ENCODE assay signal across 1 cellular context in genomic region chr17:59842901-59843652, GRCh38.
TF ChIP-seq lines count a peak whose summit lies in the region.

No MANE protein-coding gene starts in this region.

TF ChIP-seq in K562, 482 proteins besides CTCF, POLR2A, EP300 and RAD21 (continues in another document):
- TF ChIP-seq KLF13 (tag; IDR thresholded peaks at IDR 0.05; ENCODE audit: borderline replicate concordance, low read depth) = no peak
- TF ChIP-seq TAF1 (IDR thresholded peaks at IDR 0.05; ENCODE audit: control insufficient read depth, extremely low read depth, insufficient read depth, low read length, severe bottlenecking) = peak; percentile 63
- no peak for TF ChIP-seq SP2 (IDR thresholded peaks at IDR 0.05; ENCODE audit: extremely low read depth, low read depth, low read length, poor library complexity, severe bottlenecking)
- peak; percentile 80; the same call in 1 of the 2 replicates for TF ChIP-seq ZNF695 (CRISPR knock-in tag; IDR thresholded peaks at IDR 0.05)
- TF ChIP-seq, protein P1, sequence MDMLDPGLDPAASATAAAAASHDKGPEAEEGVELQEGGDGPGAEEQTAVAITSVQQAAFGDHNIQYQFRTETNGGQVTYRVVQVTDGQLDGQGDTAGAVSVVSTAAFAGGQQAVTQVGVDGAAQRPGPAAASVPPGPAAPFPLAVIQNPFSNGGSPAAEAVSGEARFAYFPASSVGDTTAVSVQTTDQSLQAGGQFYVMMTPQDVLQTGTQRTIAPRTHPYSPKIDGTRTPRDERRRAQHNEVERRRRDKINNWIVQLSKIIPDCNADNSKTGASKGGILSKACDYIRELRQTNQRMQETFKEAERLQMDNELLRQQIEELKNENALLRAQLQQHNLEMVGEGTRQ (CRISPR knock-in tag; IDR thresholded peaks at IDR 0.05) = no peak
- TF ChIP-seq OTX1 (CRISPR knock-in tag; IDR thresholded peaks at IDR 0.05) = peak; percentile 99
- TF ChIP-seq DDX20 (tag; IDR thresholded peaks at IDR 0.05; ENCODE audit: low read depth) = no peak
- 0 out of 2 replicates have a peak, but pooled peaks have one; percentile 17 for TF ChIP-seq XRCC5 (IDR thresholded peaks at IDR 0.05; ENCODE audit: low read depth, low read length)
- TF ChIP-seq, protein P2, sequence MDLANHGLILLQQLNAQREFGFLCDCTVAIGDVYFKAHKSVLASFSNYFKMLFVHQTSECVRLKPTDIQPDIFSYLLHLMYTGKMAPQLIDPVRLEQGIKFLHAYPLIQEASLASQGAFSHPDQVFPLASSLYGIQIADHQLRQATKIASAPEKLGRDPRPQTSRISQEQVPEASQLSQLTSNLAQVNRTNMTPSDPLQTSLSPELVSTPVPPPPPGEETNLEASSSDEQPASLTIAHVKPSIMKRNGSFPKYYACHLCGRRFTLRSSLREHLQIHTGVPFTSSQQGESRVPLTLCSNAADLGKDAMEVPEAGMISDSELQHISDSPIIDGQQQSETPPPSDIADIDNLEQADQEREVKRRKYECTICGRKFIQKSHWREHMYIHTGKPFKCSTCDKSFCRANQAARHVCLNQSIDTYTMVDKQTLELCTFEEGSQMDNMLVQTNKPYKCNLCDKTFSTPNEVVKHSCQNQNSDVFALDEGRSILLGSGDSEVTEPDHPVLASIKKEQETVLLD (IDR thresholded peaks at IDR 0.05) = no peak
- TF ChIP-seq LARP7 (IDR thresholded peaks at IDR 0.05) = peak; percentile 14; the same call in 1 of the 2 replicates
- no peak for TF ChIP-seq ZNF449 (CRISPR knock-in tag; IDR thresholded peaks at IDR 0.05)
- TF ChIP-seq, protein P3, sequence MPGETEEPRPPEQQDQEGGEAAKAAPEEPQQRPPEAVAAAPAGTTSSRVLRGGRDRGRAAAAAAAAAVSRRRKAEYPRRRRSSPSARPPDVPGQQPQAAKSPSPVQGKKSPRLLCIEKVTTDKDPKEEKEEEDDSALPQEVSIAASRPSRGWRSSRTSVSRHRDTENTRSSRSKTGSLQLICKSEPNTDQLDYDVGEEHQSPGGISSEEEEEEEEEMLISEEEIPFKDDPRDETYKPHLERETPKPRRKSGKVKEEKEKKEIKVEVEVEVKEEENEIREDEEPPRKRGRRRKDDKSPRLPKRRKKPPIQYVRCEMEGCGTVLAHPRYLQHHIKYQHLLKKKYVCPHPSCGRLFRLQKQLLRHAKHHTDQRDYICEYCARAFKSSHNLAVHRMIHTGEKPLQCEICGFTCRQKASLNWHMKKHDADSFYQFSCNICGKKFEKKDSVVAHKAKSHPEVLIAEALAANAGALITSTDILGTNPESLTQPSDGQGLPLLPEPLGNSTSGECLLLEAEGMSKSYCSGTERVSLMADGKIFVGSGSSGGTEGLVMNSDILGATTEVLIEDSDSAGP (CRISPR knock-in tag; IDR thresholded peaks at IDR 0.05) = no peak
- TF ChIP-seq C11orf30 (IDR thresholded peaks at IDR 0.05; ENCODE audit: low read depth) = no peak
- peak; percentile 94; the same call in 1 of the 2 replicates for TF ChIP-seq ZNF551 (CRISPR knock-in tag; IDR thresholded peaks at IDR 0.05)
- no peak for TF ChIP-seq SMAD1 (IDR thresholded peaks at IDR 0.05; ENCODE audit: low read depth, low read length, partially characterized antibody)
- TF ChIP-seq ZNF764 (CRISPR knock-in tag; IDR thresholded peaks at IDR 0.05; ENCODE audit: low read depth) = peak; percentile 81
- TF ChIP-seq STAG1 (CRISPR knock-in tag; IDR thresholded peaks at IDR 0.05; ENCODE audit: borderline replicate concordance) = no peak
- TF ChIP-seq KDM2B (CRISPR knock-in tag; IDR thresholded peaks at IDR 0.05) = no peak
- no peak for TF ChIP-seq SMAD2 (IDR thresholded peaks at IDR 0.05; ENCODE audit: low read depth, low read length)
- peak; percentile 1; the same call in 1 of the 2 replicates for TF ChIP-seq RAD51 (IDR thresholded peaks at IDR 0.05; ENCODE audit: borderline replicate concordance, low read depth)
- TF ChIP-seq RHOXF2B (CRISPR knock-in tag; conservative IDR thresholded peaks at IDR 0.05) = peak; percentile 80; the same call in 1 of the 2 replicates
- no peak for TF ChIP-seq PHF20 (IDR thresholded peaks at IDR 0.05; ENCODE audit: partially characterized antibody)
- TF ChIP-seq FOXP4 (CRISPR knock-in tag; IDR thresholded peaks at IDR 0.05; ENCODE audit: borderline replicate concordance) = no peak
- TF ChIP-seq ETV6 (IDR thresholded peaks at IDR 0.05; ENCODE audit: borderline replicate concordance in 1 of 2, low read depth in 2 of 2, low read length in 1 of 2) = peak in 1 of 2 experiments; percentile 3; a peak in 1 of 4 replicates
- no peak for TF ChIP-seq ETV6 (CRISPR knock-in tag; IDR thresholded peaks at IDR 0.05; ENCODE audit: borderline replicate concordance)
- TF ChIP-seq ZFPM2 (CRISPR knock-in tag; IDR thresholded peaks at IDR 0.05) = peak; percentile 98
- TF ChIP-seq ZNF239 (CRISPR knock-in tag; IDR thresholded peaks at IDR 0.05) = no peak
- TF ChIP-seq, protein P4, sequence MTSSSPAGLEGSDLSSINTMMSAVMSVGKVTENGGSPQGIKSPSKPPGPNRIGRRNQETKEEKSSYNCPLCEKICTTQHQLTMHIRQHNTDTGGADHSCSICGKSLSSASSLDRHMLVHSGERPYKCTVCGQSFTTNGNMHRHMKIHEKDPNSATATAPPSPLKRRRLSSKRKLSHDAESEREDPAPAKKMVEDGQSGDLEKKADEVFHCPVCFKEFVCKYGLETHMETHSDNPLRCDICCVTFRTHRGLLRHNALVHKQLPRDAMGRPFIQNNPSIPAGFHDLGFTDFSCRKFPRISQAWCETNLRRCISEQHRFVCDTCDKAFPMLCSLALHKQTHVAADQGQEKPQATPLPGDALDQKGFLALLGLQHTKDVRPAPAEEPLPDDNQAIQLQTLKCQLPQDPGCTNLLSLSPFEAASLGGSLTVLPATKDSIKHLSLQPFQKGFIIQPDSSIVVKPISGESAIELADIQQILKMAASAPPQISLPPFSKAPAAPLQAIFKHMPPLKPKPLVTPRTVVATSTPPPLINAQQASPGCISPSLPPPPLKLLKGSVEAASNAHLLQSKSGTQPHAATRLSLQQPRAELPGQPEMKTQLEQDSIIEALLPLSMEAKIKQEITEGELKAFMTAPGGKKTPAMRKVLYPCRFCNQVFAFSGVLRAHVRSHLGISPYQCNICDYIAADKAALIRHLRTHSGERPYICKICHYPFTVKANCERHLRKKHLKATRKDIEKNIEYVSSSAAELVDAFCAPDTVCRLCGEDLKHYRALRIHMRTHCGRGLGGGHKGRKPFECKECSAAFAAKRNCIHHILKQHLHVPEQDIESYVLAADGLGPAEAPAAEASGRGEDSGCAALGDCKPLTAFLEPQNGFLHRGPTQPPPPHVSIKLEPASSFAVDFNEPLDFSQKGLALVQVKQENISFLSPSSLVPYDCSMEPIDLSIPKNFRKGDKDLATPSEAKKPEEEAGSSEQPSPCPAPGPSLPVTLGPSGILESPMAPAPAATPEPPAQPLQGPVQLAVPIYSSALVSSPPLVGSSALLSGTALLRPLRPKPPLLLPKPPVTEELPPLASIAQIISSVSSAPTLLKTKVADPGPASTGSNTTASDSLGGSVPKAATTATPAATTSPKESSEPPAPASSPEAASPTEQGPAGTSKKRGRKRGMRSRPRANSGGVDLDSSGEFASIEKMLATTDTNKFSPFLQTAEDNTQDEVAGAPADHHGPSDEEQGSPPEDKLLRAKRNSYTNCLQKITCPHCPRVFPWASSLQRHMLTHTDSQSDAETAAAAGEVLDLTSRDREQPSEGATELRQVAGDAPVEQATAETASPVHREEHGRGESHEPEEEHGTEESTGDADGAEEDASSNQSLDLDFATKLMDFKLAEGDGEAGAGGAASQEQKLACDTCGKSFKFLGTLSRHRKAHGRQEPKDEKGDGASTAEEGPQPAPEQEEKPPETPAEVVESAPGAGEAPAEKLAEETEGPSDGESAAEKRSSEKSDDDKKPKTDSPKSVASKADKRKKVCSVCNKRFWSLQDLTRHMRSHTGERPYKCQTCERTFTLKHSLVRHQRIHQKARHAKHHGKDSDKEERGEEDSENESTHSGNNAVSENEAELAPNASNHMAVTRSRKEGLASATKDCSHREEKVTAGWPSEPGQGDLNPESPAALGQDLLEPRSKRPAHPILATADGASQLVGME (CRISPR knock-in tag; IDR thresholded peaks at IDR 0.05) = no peak
- peak; percentile 97 for TF ChIP-seq POLR2H (tag; IDR thresholded peaks at IDR 0.05; ENCODE audit: low read depth)
- TF ChIP-seq ATF4 (CRISPR knock-in tag; IDR thresholded peaks at IDR 0.05) = peak; percentile 81
- 0 out of 2 replicates have a peak, but pooled peaks have one; percentile 1 for TF ChIP-seq MAFF (IDR thresholded peaks at IDR 0.05; ENCODE audit: low read length)
- TF ChIP-seq RNF2 (IDR thresholded peaks at IDR 0.05) = peak; percentile 35; the same call in 1 of the 2 replicates
- TF ChIP-seq ZNF12 (CRISPR knock-in tag; IDR thresholded peaks at IDR 0.05) = 0 out of 2 replicates have a peak, but pooled peaks have one; percentile 16
- TF ChIP-seq FOXJ2 (tag; IDR thresholded peaks at IDR 0.05) = no peak
- peak; percentile 85 for TF ChIP-seq ZNF197 (CRISPR knock-in tag; IDR thresholded peaks at IDR 0.05; ENCODE audit: low read depth)
- TF ChIP-seq, protein P5, sequence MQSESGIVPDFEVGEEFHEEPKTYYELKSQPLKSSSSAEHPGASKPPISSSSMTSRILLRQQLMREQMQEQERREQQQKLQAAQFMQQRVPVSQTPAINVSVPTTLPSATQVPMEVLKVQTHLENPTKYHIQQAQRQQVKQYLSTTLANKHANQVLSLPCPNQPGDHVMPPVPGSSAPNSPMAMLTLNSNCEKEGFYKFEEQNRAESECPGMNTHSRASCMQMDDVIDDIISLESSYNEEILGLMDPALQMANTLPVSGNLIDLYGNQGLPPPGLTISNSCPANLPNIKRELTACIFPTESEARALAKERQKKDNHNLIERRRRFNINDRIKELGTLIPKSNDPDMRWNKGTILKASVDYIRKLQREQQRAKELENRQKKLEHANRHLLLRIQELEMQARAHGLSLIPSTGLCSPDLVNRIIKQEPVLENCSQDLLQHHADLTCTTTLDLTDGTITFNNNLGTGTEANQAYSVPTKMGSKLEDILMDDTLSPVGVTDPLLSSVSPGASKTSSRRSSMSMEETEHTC (IDR thresholded peaks at IDR 0.05) = no peak
- TF ChIP-seq, protein P6, sequence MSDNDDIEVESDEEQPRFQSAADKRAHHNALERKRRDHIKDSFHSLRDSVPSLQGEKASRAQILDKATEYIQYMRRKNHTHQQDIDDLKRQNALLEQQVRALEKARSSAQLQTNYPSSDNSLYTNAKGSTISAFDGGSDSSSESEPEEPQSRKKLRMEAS (CRISPR knock-in tag; IDR thresholded peaks at IDR 0.05) = no peak
- TF ChIP-seq MCM3 (IDR thresholded peaks at IDR 0.05) = no peak
- TF ChIP-seq CBX5 (IDR thresholded peaks at IDR 0.05; ENCODE audit: borderline replicate concordance, low read depth) = no peak
- no peak for TF ChIP-seq ZKSCAN3 (CRISPR knock-in tag; IDR thresholded peaks at IDR 0.05)
- no peak for TF ChIP-seq ZNF408 (CRISPR knock-in tag; IDR thresholded peaks at IDR 0.05; ENCODE audit: low read depth)
- TF ChIP-seq DPF2 (IDR thresholded peaks at IDR 0.05) = no peak
- TF ChIP-seq KAT7 (CRISPR knock-in tag; IDR thresholded peaks at IDR 0.05; ENCODE audit: borderline replicate concordance) = no peak
- no peak for TF ChIP-seq COPS2 (conservative IDR thresholded peaks at IDR 0.05)
- no peak for TF ChIP-seq RBBP5 (IDR thresholded peaks at IDR 0.05; ENCODE audit: borderline replicate concordance, insufficient read depth, low read length, poor library complexity, severe bottlenecking)
- TF ChIP-seq THAP7 (CRISPR knock-in tag; IDR thresholded peaks at IDR 0.05) = peak; percentile 38
- no peak for TF ChIP-seq TRIM25 (IDR thresholded peaks at IDR 0.05; ENCODE audit: borderline replicate concordance)
- TF ChIP-seq WHSC1 (IDR thresholded peaks at IDR 0.05; ENCODE audit: low read length) = no peak
